In the genomic region with DNA sequence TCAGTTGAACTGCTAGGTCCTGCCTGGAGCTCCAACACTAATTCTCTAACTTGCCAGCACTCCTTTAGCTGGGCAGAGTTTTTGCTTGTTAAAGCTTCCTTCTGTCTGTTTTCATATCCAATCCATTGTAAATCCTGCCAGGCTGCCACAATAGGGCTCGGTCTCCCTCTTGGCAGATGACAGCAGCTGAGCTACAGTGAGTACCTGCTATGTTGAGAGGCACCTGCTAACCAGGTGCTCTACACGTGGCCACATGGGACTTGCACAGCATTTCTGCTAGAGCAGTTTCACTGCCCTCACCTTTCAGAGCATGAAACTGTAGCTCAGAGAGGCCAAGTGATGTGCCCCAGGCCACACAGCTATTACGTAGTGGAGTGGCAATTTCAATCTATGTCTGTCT, we compare ENCODE assay signal across 18 cellular contexts.
DNase-seq lines count a peak whose midpoint lies in the region; ATAC-seq and TF ChIP-seq lines count a peak whose summit lies in the region.
"Had no signal": no experiment of that assay in that cellular context is flagged by ENCODE, and none has a peak within 500 bp of the region (broad histone marks: within the 10 kb centered on the region; RNA-seq: fewer than 3 reads in every experiment).

No MANE protein-coding gene starts in this region.

- H3K9me3 Mint-ChIP-seq in endodermal cell: peaks cover 5% of the 10 kb centered on the region

- H3K9me3 ChIP-seq in endodermal cell (ENCODE audit: control insufficient read depth, low read length): peaks cover 6% of the 10 kb centered on the region

- ATAC-seq in GM18867 (IDR thresholded peaks at IDR 0.05; ENCODE audit: unreplicated experiment): no peak
- ATAC-seq: GM23338, SK-N-SH treated with all-trans-retinoic acid at 6 μM for 48 hours had no signal

- H3K4me1 ChIP-seq in endodermal cell (ENCODE audit: control insufficient read depth, insufficient read depth, low read length): no peaks in the 10 kb centered on the region
- H3K4me1 ChIP-seq: BLaER1 treated with 17β-estradiol and CSF1 and Interleukin-3, amounts not matched to agents 10 nM and 100 nM had no signal

- H3K27ac Mint-ChIP-seq in endodermal cell: no peak overlapping the region
- H3K27ac Mint-ChIP-seq: GM23338; T-helper 1 cell treated with Interleukin-12 subunit alpha and Interleukin-12 subunit beta and Interleukin-4 antibody, amounts not matched to agents 30 μg/mL and 1 μg/mL, for 36 hours had no signal

- DNase-seq in NCI-H1417 (lab: John Stamatoyannopoulos, UW) (peak in 2 of 3 experiments; percentile 33 to 49), NCI-H1417 treated with DMSO at 0.1 percent for 48 hours (lab: John Stamatoyannopoulos, UW) (no peak), NCI-H2029 treated with DMSO at 0.1 percent for 48 hours (lab: John Stamatoyannopoulos, UW) (peak; percentile 59), NCI-H345 (lab: John Stamatoyannopoulos, UW) (peak; percentile 79), endodermal cell (no peak), coronary artery (ENCODE audit: low spot score) (no peak), HuH-7.5 (ENCODE audit: low spot score) (no peak)
- DNase-seq: 8988T, GDM1, Karpas-422, MM.1S, NCI-H226, SHP77 had no signal

- TF ChIP-seq CTCF in endodermal cell (conservative IDR thresholded peaks at IDR 0.05) (no peak), coronary artery (IDR thresholded peaks at IDR 0.05) (no peak)

- WGBS in endodermal cell (ENCODE audit: insufficient coverage in 1 of 2, insufficient read length in 1 of 2), 2 experiments: 81 to 87% methylated on average over 3 of the region's 3 CpGs

- no peaks in the 10 kb centered on the region for H3K36me3 Mint-ChIP-seq in endodermal cell (ENCODE audit: low read depth)

- H3K9ac ChIP-seq in endodermal cell (ENCODE audit: extremely low read depth, low read length, poor library complexity, severe bottlenecking): no peak overlapping the region
- H3K9ac ChIP-seq: BLaER1 treated with 17β-estradiol and CSF1 and Interleukin-3, amounts not matched to agents 10 nM and 100 nM had no signal

- H3K27ac ChIP-seq in endodermal cell (ENCODE audit: low read depth, low read length) (peak overlapping the region; percentile 10), coronary artery (no peak overlapping the region)
- H3K27ac ChIP-seq: BLaER1 treated with 17β-estradiol and CSF1 and Interleukin-3, amounts not matched to agents 10 nM and 100 nM had no signal

- peaks cover 2% of the 10 kb centered on the region for H3K4me1 Mint-ChIP-seq in endodermal cell

- no peaks in the 10 kb centered on the region for H3K27me3 ChIP-seq in endodermal cell (ENCODE audit: control insufficient read depth, insufficient read depth, low read length, poor library complexity, severe bottlenecking)
- H3K27me3 ChIP-seq: BLaER1 treated with 17β-estradiol and CSF1 and Interleukin-3, amounts not matched to agents 10 nM and 100 nM had no signal

- H3K4me3 ChIP-seq in endodermal cell (ENCODE audit: low read length) (no peak overlapping the region), coronary artery (no peak overlapping the region)
- H3K4me3 ChIP-seq: BLaER1 treated with 17β-estradiol and CSF1 and Interleukin-3, amounts not matched to agents 10 nM and 100 nM; GM23338 had no signal

- H3K27me3 Mint-ChIP-seq in endodermal cell (ENCODE audit: insufficient read depth): peaks cover 2% of the 10 kb centered on the region

- H3K36me3 ChIP-seq in endodermal cell (ENCODE audit: control insufficient read depth, insufficient read depth, low read length): no peaks in the 10 kb centered on the region
- H3K36me3 ChIP-seq: BLaER1 treated with 17β-estradiol and CSF1 and Interleukin-3, amounts not matched to agents 10 nM and 100 nM had no signal

- no peak overlapping the region for H3K4me3 Mint-ChIP-seq in endodermal cell
- H3K4me3 Mint-ChIP-seq: GM23338; T-helper 1 cell treated with Interleukin-12 subunit alpha and Interleukin-12 subunit beta and Interleukin-4 antibody, amounts not matched to agents 30 μg/mL and 1 μg/mL, for 36 hours had no signal

Comparison
In these comparisons a context has a peak if more than half of its experiments do, and no peak if none do; other contexts are left out.
1. DNase-seq: peak in NCI-H1417 (2 of 3), NCI-H2029 treated with DMSO at 0.1 percent for 48 hours (single experiment) and NCI-H345 (single experiment); none in NCI-H1417 treated with DMSO at 0.1 percent for 48 hours (single experiment), endodermal cell (single experiment), coronary artery (single experiment) and HuH-7.5 (single experiment).